Comparison of ENCODE assay signal across 25 cellular contexts in the genomic region with DNA sequence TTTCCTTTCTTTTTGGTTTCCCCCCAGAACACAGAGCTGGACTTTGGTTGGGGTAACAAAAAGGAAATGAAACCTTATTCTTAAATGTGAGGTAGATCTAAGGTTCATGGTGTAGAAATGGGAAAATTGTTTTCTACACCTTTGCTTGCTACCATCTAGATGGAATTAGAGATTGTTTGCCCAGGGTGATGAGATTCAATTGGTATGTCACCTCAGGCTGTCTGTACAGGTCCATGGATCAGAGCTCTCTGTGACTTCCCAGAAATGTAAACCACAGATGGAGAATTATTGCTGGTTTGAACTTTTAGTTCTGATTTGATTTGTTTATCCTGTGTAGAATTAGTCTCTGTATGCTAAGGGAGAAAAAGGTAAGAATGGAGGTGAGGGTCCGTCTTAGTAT.
DNase-seq lines count a peak whose midpoint lies in the region; TF ChIP-seq lines count a peak whose summit lies in the region.
"Had no signal": no experiment of that assay in that cellular context is flagged by ENCODE, and none has a peak within 500 bp of the region (broad histone marks: within the 10 kb centered on the region; RNA-seq: fewer than 3 reads in every experiment).

No MANE protein-coding gene starts in this region.

- H3K36me3 ChIP-seq in cardiac muscle cell (no peaks in the 10 kb centered on the region), esophagus squamous epithelium (no peaks in the 10 kb centered on the region)
- H3K36me3 ChIP-seq: thyroid gland had no signal

- intact Hi-C loops in cardiac septum (cut with DNase I) (no loop called here), esophagus squamous epithelium (cut with DNase I) (no loop called here)

- H3K27me3 Mint-ChIP-seq in osteocyte (ENCODE audit: unreplicated experiment), result no peaks in the 10 kb centered on the region
- H3K27me3 Mint-ChIP-seq: activated CD4-positive, alpha-beta memory T cell treated with anti-CD3 and anti-CD28 coated beads, Interleukin-2, amount 10 ng/mL, durations not matched to agents 7 days and 5 days; memory B cell; T-cell had no signal

- H3K4me1 Mint-ChIP-seq in osteocyte (ENCODE audit: unreplicated experiment), result peaks cover 67% of the 10 kb centered on the region
- H3K4me1 Mint-ChIP-seq: activated CD4-positive, alpha-beta memory T cell treated with anti-CD3 and anti-CD28 coated beads, Interleukin-2, amount 10 ng/mL, durations not matched to agents 7 days and 5 days; CD14-positive monocyte; immature natural killer cell; memory B cell; T-cell had no signal

- peak overlapping the region; percentile 33 for H3K4me3 Mint-ChIP-seq in osteocyte (ENCODE audit: unreplicated experiment)
- H3K4me3 Mint-ChIP-seq: activated CD4-positive, alpha-beta memory T cell treated with anti-CD3 and anti-CD28 coated beads, Interleukin-2, amount 10 ng/mL, durations not matched to agents 7 days and 5 days; CD14-positive monocyte; immature natural killer cell; memory B cell; T-cell had no signal

- no peak for TF ChIP-seq POLR2A in esophagus squamous epithelium (IDR thresholded peaks at IDR 0.05)

- H3K4me3 ChIP-seq in cardiac muscle cell, result no peak overlapping the region
- no peak overlapping the region for H3K4me3 ChIP-seq in esophagus squamous epithelium
- H3K4me3 ChIP-seq: A549, thyroid gland had no signal

- no peaks in the 10 kb centered on the region for H3K9me3 ChIP-seq in cardiac muscle cell (ENCODE audit: low read depth)
- no peaks in the 10 kb centered on the region for H3K9me3 ChIP-seq in esophagus squamous epithelium
- H3K9me3 ChIP-seq: A549, thyroid gland had no signal

- in situ Hi-C loops in ACHN (cut with HindIII; ENCODE audit: low pct_ligation_motif_present, low pct_unique_long_range_greater_than_20kb, low sequenced_read_pairs), result no loop called here

- DNase-seq in cardiac muscle cell (ENCODE audit: low read depth in 1 of 2, low spot score in 1 of 2), result no peak
- DNase-seq in cardiac septum (ENCODE audit: low spot score), result no peak
- no peak for DNase-seq in esophagus squamous epithelium (lab: John Stamatoyannopoulos, UW)
- no peak for DNase-seq in osteocyte (ENCODE audit: extremely low spot score, unreplicated experiment)
- no peak for DNase-seq in DMS153 (lab: John Stamatoyannopoulos, UW)
- no peak for DNase-seq in LoVo (ENCODE audit: low spot score)
- DNase-seq in NK-92 (lab: John Stamatoyannopoulos, UW; ENCODE audit: unreplicated experiment), result no peak
- no peak for DNase-seq in ACHN
- DNase-seq: activated CD4-positive, alpha-beta memory T cell treated with anti-CD3 and anti-CD28 coated beads, Interleukin-2, amount 10 ng/mL, durations not matched to agents 7 days and 5 days; cerebellar nuclear complex; DND-41; glutamatergic neuron; immature natural killer cell; KBM-7; NCI-H1105; NCI-H2171 treated with DMSO at 0.1 percent for 48 hours; NCI-H82; stimulated activated CD4-positive, alpha-beta T cell treated with anti-CD3 and anti-CD28 coated beads, Interleukin-4, amount 100 ng/mL, for 4 hours; T-cell; thyroid gland had no signal

- TF ChIP-seq CTCF in cardiac muscle cell (IDR thresholded peaks at IDR 0.05; ENCODE audit: low read depth, low read length) (no peak), esophagus squamous epithelium (IDR thresholded peaks at IDR 0.05) (no peak), osteocyte (IDR thresholded peaks at IDR 0.05) (no peak)

- peaks cover 43% of the 10 kb centered on the region for H3K4me1 ChIP-seq in cardiac muscle cell (ENCODE audit: low read depth)
- H3K4me1 ChIP-seq in esophagus squamous epithelium, result peaks cover 0 to 41% (median 10%) of the 10 kb centered on the region in 3 donors
- H3K4me1 ChIP-seq: A549, thyroid gland had no signal

- H3K9me3 Mint-ChIP-seq in osteocyte (ENCODE audit: unreplicated experiment), result no peaks in the 10 kb centered on the region

- H3K27ac ChIP-seq in cardiac muscle cell (peak overlapping the region; percentile 85), esophagus squamous epithelium (peak overlapping the region in 3 of 4 donors; percentile 19 to 49 (median 48))
- H3K27ac ChIP-seq: A549, HL-60, thyroid gland, VCaP had no signal

- peaks cover 6% of the 10 kb centered on the region for H3K36me3 Mint-ChIP-seq in osteocyte (ENCODE audit: unreplicated experiment)
- H3K36me3 Mint-ChIP-seq: CD14-positive monocyte, memory B cell, T-cell had no signal

- WGBS in esophagus squamous epithelium, 2 donors, result 69 to 76% methylated on average over 1 of the region's 1 CpG

- H3K27me3 ChIP-seq in cardiac muscle cell, result no peaks in the 10 kb centered on the region
- no peaks in the 10 kb centered on the region for H3K27me3 ChIP-seq in esophagus squamous epithelium
- H3K27me3 ChIP-seq: thyroid gland had no signal

- H3K27ac Mint-ChIP-seq in osteocyte (ENCODE audit: unreplicated experiment), result peak overlapping the region; percentile 74
- H3K27ac Mint-ChIP-seq: activated CD4-positive, alpha-beta memory T cell treated with anti-CD3 and anti-CD28 coated beads, Interleukin-2, amount 10 ng/mL, durations not matched to agents 7 days and 5 days; CD14-positive monocyte; immature natural killer cell; memory B cell; T-cell had no signal
